In the genomic region with DNA sequence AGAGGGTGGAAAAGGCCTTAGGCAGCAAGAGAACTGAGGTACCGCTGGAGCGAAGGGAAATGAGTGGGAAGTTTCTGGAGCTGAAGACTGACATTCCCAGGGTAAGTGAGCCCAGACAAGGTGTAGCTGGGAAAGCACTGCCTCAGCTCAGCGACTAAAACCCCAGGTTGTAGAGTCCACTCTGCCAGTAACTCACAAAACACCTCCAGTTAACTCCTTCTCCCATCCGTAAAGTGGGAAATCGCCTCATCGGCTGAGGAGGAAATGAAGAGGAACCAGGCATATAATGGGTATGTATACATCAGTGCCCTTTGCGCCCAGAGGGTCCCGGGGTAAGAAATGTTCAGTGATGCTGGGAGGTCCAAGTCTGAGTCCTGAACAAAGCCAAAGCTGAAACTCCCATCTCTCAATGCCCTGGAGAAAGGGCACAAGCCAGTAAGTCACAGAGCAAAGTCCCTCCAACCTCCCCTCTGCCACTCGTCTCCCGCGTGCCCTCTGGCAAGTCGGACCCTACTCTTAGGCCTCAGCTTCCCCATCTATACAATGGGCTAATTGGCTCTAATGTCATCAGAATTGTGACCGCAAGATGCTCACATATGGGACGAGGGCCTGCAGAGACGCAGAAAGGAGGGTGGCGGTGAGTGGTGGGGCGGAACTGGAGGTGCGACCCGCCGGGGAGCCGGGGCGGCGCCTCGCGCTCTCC, we compare ENCODE assay signal across 8 cellular contexts. TPM values are rescaled to one million over a fixed set of nuclear protein-coding genes. Genes with fewer than 3 reads are reported as not detected.
A peak's percentile ranks its signal among the peaks of the same experiment; 100 is the strongest.
DNase-seq lines count a peak whose midpoint lies in the region; ATAC-seq and TF ChIP-seq lines count a peak whose summit lies in the region.

No MANE protein-coding gene starts in this region.

- H3K9me3 Mint-ChIP-seq in WTC11, result no peaks in the 10 kb centered on the region

- no peaks in the 10 kb centered on the region for H3K27me3 Mint-ChIP-seq in WTC11 (ENCODE audit: low read depth)

- H3K4me3 ChIP-seq in heart left ventricle (peak overlapping the region; percentile 66 to 97 (median 82)), hepatocyte (peak overlapping the region; percentile 14), skin epidermis (peak overlapping the region; percentile 50 to 93 (median 69))

- H3K9me2 ChIP-seq in hepatocyte (replicated peaks; ENCODE audit: insufficient read depth), result no peaks in the 10 kb centered on the region

- H3K4me1 ChIP-seq in heart left ventricle (peaks cover 0 to 67% (median 23%) of the 10 kb centered on the region in 12 donors), hepatocyte (ENCODE audit: insufficient read depth) (peaks cover 44% of the 10 kb centered on the region)

- H3K4me1 Mint-ChIP-seq in WTC11, result peaks cover 46% of the 10 kb centered on the region

- DNase-seq in heart left ventricle (peak in 1 of 5 donors; percentile 19), left cardiac atrium (no peak), WTC11 (ENCODE audit: low spot score) (no peak), hepatocyte (ENCODE audit: low spot score) (no peak), posterior vena cava (ENCODE audit: low spot score) (no peak), middle frontal gyrus (ENCODE audit: extremely low spot score, low spot score) (no peak)
- DNase-seq in activated CD8-positive, alpha-beta memory T cell treated with anti-CD3 and anti-CD28 coated beads, Interleukin-2, amount 50 U/mL, for 4 hours, result no peak

- H3K27me3 ChIP-seq in heart left ventricle, result no peaks in the 10 kb centered on the region
- no peaks in the 10 kb centered on the region for H3K27me3 ChIP-seq in hepatocyte

- peaks cover 55% of the 10 kb centered on the region for H3K79me2 ChIP-seq in hepatocyte

- CTCF ChIA-PET in WTC11 (lab: Charles Lee), result interaction anchor here (0.7 to 1.4 kb wide), 4 partner anchors 9 to 34 kb away, joined by 3 to 4 read pairs (median 4); no protein-coding TSS in a partner anchor

- no peaks in the 10 kb centered on the region for H4K20me1 ChIP-seq in hepatocyte (ENCODE audit: insufficient read depth, poor library complexity, severe bottlenecking)

- TF ChIP-seq POLR2A in heart left ventricle (IDR thresholded peaks at IDR 0.05), result no peak

- H3K4me3 Mint-ChIP-seq in WTC11, result peak overlapping the region; percentile 86

- H3K36me3 Mint-ChIP-seq in WTC11, result peaks cover 9% of the 10 kb centered on the region; the same call in 1 of the 2 replicates

- peaks cover 0 to 3% (median 0%) of the 10 kb centered on the region in 12 donors for H3K9me3 ChIP-seq in heart left ventricle
- no peaks in the 10 kb centered on the region for H3K9me3 ChIP-seq in hepatocyte (ENCODE audit: low read depth)

- WGBS in heart left ventricle, 4 donors, result 13 to 18% (median 17%) methylated on average over 18 to 25 of the region's 25 CpGs
- 30% methylated on average over 16 of the region's 25 CpGs for WGBS in hepatocyte (ENCODE audit: low lambda C conversion rate, missing lambda C conversion rate)

- peak overlapping the region; percentile 82 for H3K4me2 ChIP-seq in hepatocyte

- intact Hi-C loops in heart left ventricle (cut with DNase I), result loop anchor here in 1 of 10 donors (10.0 kb wide), 2 partner anchors 56 to 326 kb away; partner anchors contain the start of gene CD5
- intact Hi-C loops in left cardiac atrium (cut with DNase I), result no loop called here
- intact Hi-C loops in posterior vena cava (cut with DNase I), result no loop called here

- POLR2A ChIA-PET in WTC11 (lab: Charles Lee), result no interaction called here

- H3K27ac ChIP-seq in heart left ventricle (peak overlapping the region; percentile 90 to 99 (median 98)), hepatocyte (peak overlapping the region; percentile 96), skin epidermis (peak overlapping the region; percentile 89 to 100 (median 98))

- peak overlapping the region; percentile 92 for H3K27ac Mint-ChIP-seq in WTC11

- peak overlapping the region; percentile 13 for H2AFZ ChIP-seq in hepatocyte

- no peak for TF ChIP-seq CTCF in heart left ventricle (IDR thresholded peaks at IDR 0.05)
- TF ChIP-seq CTCF in WTC11 (IDR thresholded peaks at IDR 0.05), result no peak
- TF ChIP-seq CTCF in hepatocyte (IDR thresholded peaks at IDR 0.05; ENCODE audit: poor library complexity), result no peak

- no peak for ATAC-seq in heart left ventricle
- ATAC-seq in left cardiac atrium, result no peak
- ATAC-seq in WTC11, result no peak

- H3K36me3 ChIP-seq in heart left ventricle, result peaks cover 0 to 9% (median 0%) of the 10 kb centered on the region in 9 donors
- H3K36me3 ChIP-seq in hepatocyte (replicated peaks; ENCODE audit: insufficient read depth, low read depth), result no peaks in the 10 kb centered on the region

TF ChIP-seq in WTC11, 78 proteins besides CTCF, POLR2A, EP300 and RAD21 (continues in another document):
- TF ChIP-seq ZNF671 (CRISPR knock-in tag; IDR thresholded peaks at IDR 0.05), result no peak
- TF ChIP-seq, protein P1, sequence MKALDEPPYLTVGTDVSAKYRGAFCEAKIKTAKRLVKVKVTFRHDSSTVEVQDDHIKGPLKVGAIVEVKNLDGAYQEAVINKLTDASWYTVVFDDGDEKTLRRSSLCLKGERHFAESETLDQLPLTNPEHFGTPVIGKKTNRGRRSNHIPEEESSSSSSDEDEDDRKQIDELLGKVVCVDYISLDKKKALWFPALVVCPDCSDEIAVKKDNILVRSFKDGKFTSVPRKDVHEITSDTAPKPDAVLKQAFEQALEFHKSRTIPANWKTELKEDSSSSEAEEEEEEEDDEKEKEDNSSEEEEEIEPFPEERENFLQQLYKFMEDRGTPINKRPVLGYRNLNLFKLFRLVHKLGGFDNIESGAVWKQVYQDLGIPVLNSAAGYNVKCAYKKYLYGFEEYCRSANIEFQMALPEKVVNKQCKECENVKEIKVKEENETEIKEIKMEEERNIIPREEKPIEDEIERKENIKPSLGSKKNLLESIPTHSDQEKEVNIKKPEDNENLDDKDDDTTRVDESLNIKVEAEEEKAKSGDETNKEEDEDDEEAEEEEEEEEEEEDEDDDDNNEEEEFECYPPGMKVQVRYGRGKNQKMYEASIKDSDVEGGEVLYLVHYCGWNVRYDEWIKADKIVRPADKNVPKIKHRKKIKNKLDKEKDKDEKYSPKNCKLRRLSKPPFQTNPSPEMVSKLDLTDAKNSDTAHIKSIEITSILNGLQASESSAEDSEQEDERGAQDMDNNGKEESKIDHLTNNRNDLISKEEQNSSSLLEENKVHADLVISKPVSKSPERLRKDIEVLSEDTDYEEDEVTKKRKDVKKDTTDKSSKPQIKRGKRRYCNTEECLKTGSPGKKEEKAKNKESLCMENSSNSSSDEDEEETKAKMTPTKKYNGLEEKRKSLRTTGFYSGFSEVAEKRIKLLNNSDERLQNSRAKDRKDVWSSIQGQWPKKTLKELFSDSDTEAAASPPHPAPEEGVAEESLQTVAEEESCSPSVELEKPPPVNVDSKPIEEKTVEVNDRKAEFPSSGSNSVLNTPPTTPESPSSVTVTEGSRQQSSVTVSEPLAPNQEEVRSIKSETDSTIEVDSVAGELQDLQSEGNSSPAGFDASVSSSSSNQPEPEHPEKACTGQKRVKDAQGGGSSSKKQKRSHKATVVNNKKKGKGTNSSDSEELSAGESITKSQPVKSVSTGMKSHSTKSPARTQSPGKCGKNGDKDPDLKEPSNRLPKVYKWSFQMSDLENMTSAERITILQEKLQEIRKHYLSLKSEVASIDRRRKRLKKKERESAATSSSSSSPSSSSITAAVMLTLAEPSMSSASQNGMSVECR (CRISPR knock-in tag; IDR thresholded peaks at IDR 0.05; ENCODE audit: borderline replicate concordance), result peak; percentile 36; the same call in 1 of the 2 replicates
- no peak for TF ChIP-seq ZNF121 (CRISPR knock-in tag; IDR thresholded peaks at IDR 0.05)
- no peak for TF ChIP-seq RORB (CRISPR knock-in tag; IDR thresholded peaks at IDR 0.05)
- no peak for TF ChIP-seq ZBTB43 (CRISPR knock-in tag; IDR thresholded peaks at IDR 0.05)
- TF ChIP-seq GTF2I (CRISPR knock-in tag; conservative IDR thresholded peaks at IDR 0.05), result peak; percentile 99
- TF ChIP-seq ATF1 (CRISPR knock-in tag; IDR thresholded peaks at IDR 0.05), result no peak

RNA-seq across cellular contexts. Expression of gene VPS37C, which starts 0.6 kb away (rescaled TPM):
- total RNA-seq in heart left ventricle (10 to 100 TPM; 11.4 to 27.6 (median 17.1) TPM), left cardiac atrium (10 to 100 TPM; 18.6 to 23.1 TPM), WTC11 (2021) (22.2 to 23.9 TPM (median 23.4 TPM) in 3 replicates), hepatocyte (12.2 and 17.0 TPM in 2 replicates), posterior vena cava (10 to 100 TPM; 21.6 to 31.2 TPM)
- polyA plus RNA-seq in heart left ventricle (10 to 100 TPM; 11.0 to 29.0 TPM), hepatocyte (23.0 and 26.6 TPM in 2 replicates)

RNA-seq across cellular contexts. Expression of gene PGA3, which starts 42.7 kb away (rescaled TPM):
- total RNA-seq in heart left ventricle, result 1 to 10 TPM in 3 of 9 donors, under 1 TPM in 1, not detected in 5; 0.16 to 3.1 (median 1.4) TPM
- polyA plus RNA-seq in heart left ventricle, result 1 to 10 TPM in 1 of 2 donors, under 1 TPM in 1; 0.21 to 2.7 TPM
- total RNA-seq in left cardiac atrium, result 1 to 10 TPM in 1 of 2 donors, under 1 TPM in 1; 0.97 to 3.6 TPM
- total RNA-seq in WTC11 (2021), result 0.20 to 0.37 TPM in 2 of 3 replicates, not detected in the other
- total RNA-seq in hepatocyte, result 0.27 and 0.48 TPM in 2 replicates
- polyA plus RNA-seq in hepatocyte, result 0.39 and 1.4 TPM in 2 replicates
- total RNA-seq in posterior vena cava, result 1 to 10 TPM in 1 of 2 donors, under 1 TPM in 1; 0.79 to 1.1 TPM

RNA-seq across cellular contexts. Expression of gene CD5, which starts 58.3 kb away (rescaled TPM):
- total RNA-seq in heart left ventricle (1 to 10 TPM in 2 of 9 donors, under 1 TPM in 6, not detected in 1; 0.12 to 6.0 (median 0.23) TPM), left cardiac atrium (under 1 TPM; 0.37 to 0.94 TPM), WTC11 (2021) (0.30 to 0.37 TPM (median 0.32 TPM) in 3 replicates), hepatocyte (not detected in 2 replicates), posterior vena cava (under 1 TPM; 0.52 to 0.60 TPM)
- polyA plus RNA-seq in heart left ventricle (under 1 TPM in 1 of 2 donors, not detected in 1; 0.10 TPM), hepatocyte (0.06 TPM in 1 of 2 replicates, not detected in the other)

Comparison
In these comparisons a context has a peak if more than half of its experiments do, and no peak if none do; other contexts are left out.
1. H3K4me3 ChIP-seq: peak in every context shown above with its lines; median percentile 82 in heart left ventricle; 69 in skin epidermis; 14 in hepatocyte.